20 cellular contexts compared by ENCODE assay signal in genomic region chr9:80679920-80680319, GRCh38.
"Had no signal": no experiment of that assay in that cellular context is flagged by ENCODE, and none has a peak within 500 bp of the region (broad histone marks: within the 10 kb centered on the region; RNA-seq: fewer than 3 reads in every experiment).

No MANE protein-coding gene starts in this region.

- H3K36me3 ChIP-seq: colonic mucosa, esophagus muscularis mucosa, heart right ventricle, lower lobe of right lung, neutrophil, pancreas, right lobe of liver, stomach, thyroid gland had no signal

- H3K4me1 ChIP-seq: colonic mucosa, esophagus muscularis mucosa, heart right ventricle, lower lobe of right lung, pancreas, right lobe of liver, stomach, thyroid gland had no signal

- DNase-seq: colonic mucosa; effector CD8-positive, alpha-beta T cell; endodermal cell; foreskin melanocyte; glutamatergic neuron; heart right ventricle; hypothalamus; left ventricle myocardium superior; lower lobe of right lung; natural killer cell; pancreas; right lobe of liver; stimulated activated CD4-positive, alpha-beta T cell treated with anti-CD3 and anti-CD28 coated beads, Interleukin-2, amount 100 ng/mL, for 24 hours; stimulated activated CD4-positive, alpha-beta T cell treated with anti-CD3 and anti-CD28 coated beads, Interleukin-4, amount 100 ng/mL, for 24 hours; stimulated activated naive CD4-positive, alpha-beta T cell treated with Interleukin-2 at 50 U/mL for 16 hours; stomach; thyroid gland had no signal

- H3K27me3 ChIP-seq: colonic mucosa, esophagus muscularis mucosa, heart right ventricle, neutrophil, pancreas, right lobe of liver, stomach, thyroid gland had no signal

- H3K27ac ChIP-seq: colonic mucosa, esophagus muscularis mucosa, heart right ventricle, lower lobe of right lung, neutrophil, pancreas, right lobe of liver, stomach, thyroid gland had no signal

- H3K9me3 ChIP-seq: colonic mucosa, esophagus muscularis mucosa, heart right ventricle, lower lobe of right lung, neutrophil, pancreas, right lobe of liver, stomach, thyroid gland had no signal

- ATAC-seq: heart right ventricle; left ventricle myocardium superior; lower lobe of right lung; natural killer cell; pancreas; right lobe of liver; stimulated activated effector memory CD8-positive, alpha-beta T cell treated with anti-CD3 and anti-CD28 coated beads, Interleukin-12 subunit alpha, Interleukin-12 subunit beta, amount 100 ng/mL, for 72 hours had no signal

- H3K4me3 ChIP-seq: colonic mucosa, esophagus muscularis mucosa, heart right ventricle, lower lobe of right lung, pancreas, right lobe of liver, stomach, thyroid gland had no signal
